13 cellular contexts compared by ENCODE assay signal in the genomic region with DNA sequence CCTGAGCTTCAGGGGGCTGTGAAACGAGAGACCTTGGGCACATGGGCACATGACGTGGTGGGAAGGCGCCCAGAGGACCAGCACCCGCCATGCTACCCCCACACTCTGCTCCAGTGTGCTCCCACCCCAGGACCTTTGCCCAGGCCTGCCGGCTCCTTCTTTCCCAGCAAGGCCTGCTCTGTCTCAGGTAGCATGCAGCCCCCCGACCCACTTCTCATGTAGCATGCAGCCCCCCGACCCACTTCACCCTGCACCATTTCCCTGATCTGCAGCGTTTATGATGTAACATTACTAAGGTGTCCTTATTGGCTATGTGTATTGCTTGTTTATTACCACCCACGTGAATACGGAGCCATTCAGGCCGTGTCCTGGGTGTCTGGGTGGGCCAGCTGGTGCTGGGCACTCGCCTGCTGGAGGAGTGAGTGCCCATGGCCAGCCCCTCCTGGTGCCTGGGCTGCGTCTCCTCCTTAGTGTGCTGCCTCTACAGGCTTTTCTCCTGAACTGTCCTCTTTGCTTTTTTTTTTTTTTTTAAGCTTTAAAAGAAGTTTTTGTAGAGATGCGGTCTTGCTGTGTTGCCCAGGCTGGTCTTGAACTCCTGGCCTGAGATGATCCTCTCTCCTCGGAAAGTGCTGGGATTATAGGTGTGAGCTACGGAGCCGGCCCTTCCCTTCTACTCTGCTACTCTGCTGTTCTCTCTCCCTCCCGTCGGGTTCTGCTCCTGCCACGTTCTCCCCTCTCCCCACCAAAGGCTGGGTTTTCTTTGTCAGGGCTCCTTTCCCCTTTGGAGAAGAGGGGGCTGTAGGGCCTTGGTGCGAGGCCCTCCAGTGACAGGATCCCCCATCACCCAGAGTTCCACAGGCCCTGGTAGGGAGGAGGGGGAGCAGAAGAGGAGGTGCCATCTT. TPM values are rescaled to one million over a fixed set of nuclear protein-coding genes. Genes with fewer than 3 reads are reported as not detected.
DNase-seq lines count a peak whose midpoint lies in the region; FAIRE-seq and TF ChIP-seq lines count a peak whose summit lies in the region.
"Had no signal": no experiment of that assay in that cellular context is flagged by ENCODE, and none has a peak within 500 bp of the region (broad histone marks: within the 10 kb centered on the region; RNA-seq: fewer than 3 reads in every experiment).

No MANE protein-coding gene starts in this region.

- POLR2A ChIA-PET in HEK293 (lab: Yijun Ruan, JAX): interaction anchor here (0.7 to 0.9 kb wide), 2 partner anchors 9 to 70 kb away, joined by 3 read pairs; partner anchors contain the start of gene C11orf24

- H3K9ac ChIP-seq in SK-N-MC (ENCODE audit: insufficient read length): peak overlapping the region; percentile 43

- H3K9me3 ChIP-seq in HEK293 (ENCODE audit: control insufficient read depth, insufficient read depth, low read depth, low read length) (no peaks in the 10 kb centered on the region), SK-N-MC (ENCODE audit: low read depth, low read length) (no peaks in the 10 kb centered on the region), small intestine (ENCODE audit: control insufficient read depth, low read depth) (no peaks in the 10 kb centered on the region), adrenal gland (replicated peaks in 1 of 3) (no peaks in the 10 kb centered on the region)
- H3K9me3 ChIP-seq: HAP-1 had no signal

- no peak for TF ChIP-seq POLR2A in adrenal gland (IDR thresholded peaks at IDR 0.05)

- H3K4me3 ChIP-seq in HEK293 (ENCODE audit: low read depth, low read length) (no peak overlapping the region), SK-N-MC (peak overlapping the region; percentile 70), fibroblast of pulmonary artery (replicated peaks; ENCODE audit: low read depth, low read length) (no peak overlapping the region), small intestine (ENCODE audit: low read depth in 1 of 2, low read length in 2 of 2) (no peak overlapping the region), adrenal gland (no peak overlapping the region)
- H3K4me3 ChIP-seq: HAP-1 had no signal

- H3K36me3 ChIP-seq in HEK293 (ENCODE audit: control insufficient read depth in 2 of 2, insufficient read depth in 1 of 2, low read length in 2 of 2) (no peaks in the 10 kb centered on the region; a peak in 1 of 3 replicates), SK-N-MC (ENCODE audit: insufficient read depth, low read length) (peaks cover 4% of the 10 kb centered on the region; the same call in 1 of the 2 replicates), small intestine (ENCODE audit: control insufficient read depth in 2 of 2, insufficient read depth in 2 of 2, low read length in 2 of 2) (no peaks in the 10 kb centered on the region), adrenal gland (replicated peaks in 1 of 2) (no peaks in the 10 kb centered on the region)
- H3K36me3 ChIP-seq: HAP-1 had no signal

- H3K4me1 ChIP-seq in HEK293 (ENCODE audit: control insufficient read depth, insufficient read depth, low read length): 0 out of 2 replicates have a peak, but pooled peaks cover 3% of the 10 kb centered on the region
- peaks cover 2 to 10% of the 10 kb centered on the region in 2 donors for H3K4me1 ChIP-seq in small intestine (ENCODE audit: control insufficient read depth in 2 of 2, insufficient read depth in 1 of 2, low read depth in 1 of 2, low read length in 1 of 2)
- H3K4me1 ChIP-seq in adrenal gland (replicated peaks in 1 of 2): peaks cover 7 to 51% of the 10 kb centered on the region in 2 donors
- H3K4me1 ChIP-seq: HAP-1 had no signal

- no peak for DNase-seq in SK-N-MC (ENCODE audit: low read depth, low spot score)
- DNase-seq in fibroblast of pulmonary artery (ENCODE audit: low read depth): no peak
- DNase-seq in small intestine: no peak
- DNase-seq in D341Med (ENCODE audit: low spot score): no peak
- no peak for DNase-seq in middle frontal gyrus (ENCODE audit: extremely low spot score, low spot score)
- DNase-seq in adrenal gland: no peak
- DNase-seq in GM13976 (ENCODE audit: low spot score): no peak
- DNase-seq: EL, midbrain, NCI-H2227 treated with DMSO at 0.1 percent for 48 hours, T1000 had no signal

- WGBS in small intestine, 3 donors: 59 to 75% (median 75%) methylated on average over 20 to 21 of the region's 21 CpGs
- WGBS in adrenal gland, 4 donors: 77 to 83% (median 83%) methylated on average over 20 to 21 of the region's 21 CpGs

- FAIRE-seq in small intestine (lab: Jason Lieb, UNC): no peak

- intact Hi-C loops in adrenal gland (cut with DNase I): no loop called here

- no peaks in the 10 kb centered on the region for H3K27me3 ChIP-seq in small intestine (ENCODE audit: control insufficient read depth in 2 of 2, insufficient read depth in 2 of 2, low read length in 2 of 2)
- no peaks in the 10 kb centered on the region for H3K27me3 ChIP-seq in adrenal gland

- in situ Hi-C loops in GM13976 (cut with MboI; ENCODE audit: low sequenced_read_pairs, unreplicated experiment): no loop called here

- CTCF ChIA-PET in HEK293 (lab: Yijun Ruan, JAX): interaction anchor here (0.6 to 1.0 kb wide), 2 partner anchors 16 to 1290 kb away, joined by 3 read pairs; no protein-coding TSS in a partner anchor

- peak overlapping the region; percentile 18; the same call in 1 of the 2 replicates for H3K27ac ChIP-seq in HEK293 (ENCODE audit: extremely low read depth, low read depth, low read length)
- H3K27ac ChIP-seq in SK-N-MC: peak overlapping the region; percentile 76
- H3K27ac ChIP-seq in small intestine (ENCODE audit: low read depth in 1 of 2, low read length in 1 of 2): peak overlapping the region; percentile 4 to 46
- H3K27ac ChIP-seq in adrenal gland: peak overlapping the region in 2 of 5 donors; percentile 57 to 65

- TF ChIP-seq CTCF in HEK293 (tag by site-specific recombination; IDR thresholded peaks at IDR 0.05) (no peak), fibroblast of pulmonary artery (IDR thresholded peaks at IDR 0.05; ENCODE audit: low read length, missing control alignments) (peak; percentile 3), adrenal gland (IDR thresholded peaks at IDR 0.05) (no peak), GM13976 (IDR thresholded peaks at IDR 0.05; ENCODE audit: borderline replicate concordance, control extremely low read depth, extremely low read depth, insufficient read depth, missing control alignments) (no peak)

TF ChIP-seq in HEK293, 187 proteins besides CTCF, POLR2A, EP300 and RAD21:
- TF ChIP-seq ZNF211 (tag by site-specific recombination; IDR thresholded peaks at IDR 0.05; ENCODE audit: low read depth): no peak
- peak; percentile 26 for TF ChIP-seq PATZ1 (tag by site-specific recombination; IDR thresholded peaks at IDR 0.05)
- peak; percentile 68 for TF ChIP-seq ZNF623 (tag by site-specific recombination; IDR thresholded peaks at IDR 0.05)
- no peak for TF ChIP-seq ZNF514 (tag by site-specific recombination; IDR thresholded peaks at IDR 0.05)
- peak; percentile 94 for TF ChIP-seq ZNF341 (tag by site-specific recombination; IDR thresholded peaks at IDR 0.05; ENCODE audit: low read depth)
- TF ChIP-seq ZNF138 (tag by site-specific recombination; IDR thresholded peaks at IDR 0.05; ENCODE audit: borderline replicate concordance): no peak
- TF ChIP-seq ZBTB48 (tag by site-specific recombination; IDR thresholded peaks at IDR 0.05): 0 out of 2 replicates have a peak, but pooled peaks have one; percentile 27
- no peak for TF ChIP-seq ZNF654 (tag by site-specific recombination; IDR thresholded peaks at IDR 0.05; ENCODE audit: low read depth)

RNA-seq across cellular contexts. Expression of gene LRP5, which starts 29.4 kb away (rescaled TPM):
- 10 to 100 TPM; 39.7 to 84.1 (median 72.8) TPM for polyA plus RNA-seq in small intestine
- total RNA-seq in adrenal gland: 100 to 1,000 TPM in 1 of 8 donors, 10 to 100 TPM in 7; 45.3 to 277 (median 75.8) TPM
- 100 to 1,000 TPM in 2 of 3 donors, 10 to 100 TPM in 1; 14.2 to 104 (median 104) TPM for polyA plus RNA-seq in adrenal gland
